12 cellular contexts compared by ENCODE assay signal in the genomic region with DNA sequence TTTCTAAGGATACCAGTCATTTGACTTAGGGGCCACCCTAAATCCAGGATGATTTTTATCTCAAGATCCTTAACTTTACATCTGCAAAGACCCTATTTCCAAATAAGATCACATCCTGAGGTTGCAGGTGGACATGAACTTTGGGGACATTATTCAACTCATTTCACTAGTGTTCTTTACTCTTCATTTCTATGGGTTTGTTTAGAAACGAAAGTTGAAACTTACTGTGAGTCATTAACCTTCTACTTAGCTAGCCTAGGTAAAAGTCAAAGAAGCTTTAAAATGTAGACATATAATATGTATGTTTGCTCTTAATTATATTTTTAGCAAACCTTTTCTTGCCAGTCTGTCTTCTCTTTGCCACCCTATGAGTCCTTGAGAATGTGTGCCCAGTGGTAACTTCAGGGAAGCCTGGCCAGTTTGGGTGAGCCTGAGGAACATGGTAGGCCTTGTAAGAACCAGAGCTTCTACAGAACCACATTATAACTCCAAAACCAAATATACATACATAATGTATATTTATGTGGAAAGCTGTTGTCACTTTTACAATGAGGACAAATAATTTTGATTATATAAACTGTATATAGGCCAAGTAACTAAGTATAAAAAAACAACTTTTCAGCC. TPM values are rescaled to one million over a fixed set of nuclear protein-coding genes. Genes with fewer than 3 reads are reported as not detected.
DNase-seq lines count a peak whose midpoint lies in the region; ATAC-seq, FAIRE-seq and TF ChIP-seq lines count a peak whose summit lies in the region.
"Had no signal": no experiment of that assay in that cellular context is flagged by ENCODE, and none has a peak within 500 bp of the region (broad histone marks: within the 10 kb centered on the region; RNA-seq: fewer than 3 reads in every experiment).

No MANE protein-coding gene starts in this region.

- no peak for FAIRE-seq in D721Med (lab: Jason Lieb, UNC)

- H3K9me3 Mint-ChIP-seq in activated naive CD4-positive, alpha-beta T cell treated with anti-CD3 and anti-CD28 coated beads, Interleukin-2, amount 50 U/mL, for 24 hours: no peaks in the 10 kb centered on the region
- H3K9me3 Mint-ChIP-seq in activated T-helper 17 cell treated with anti-CD3 and anti-CD28 coated beads, Interleukin-2, amount 50 U/mL, for 72 hours: no peaks in the 10 kb centered on the region
- H3K9me3 Mint-ChIP-seq in type B pancreatic cell: no peaks in the 10 kb centered on the region

- peak; percentile 60 for ATAC-seq in HG03139 (IDR thresholded peaks at IDR 0.05; ENCODE audit: unreplicated experiment)
- peak; percentile 93 for ATAC-seq in activated T-helper 17 cell treated with anti-CD3 and anti-CD28 coated beads, Interleukin-2, amount 50 U/mL, for 72 hours (replicated peaks)
- no peak for ATAC-seq in GM19351 (IDR thresholded peaks at IDR 0.05; ENCODE audit: unreplicated experiment)
- ATAC-seq: heart left ventricle had no signal

- peaks cover 6% of the 10 kb centered on the region for H3K36me3 Mint-ChIP-seq in activated naive CD4-positive, alpha-beta T cell treated with anti-CD3 and anti-CD28 coated beads, Interleukin-2, amount 50 U/mL, for 24 hours
- peaks cover 23% of the 10 kb centered on the region for H3K36me3 Mint-ChIP-seq in activated T-helper 17 cell treated with anti-CD3 and anti-CD28 coated beads, Interleukin-2, amount 50 U/mL, for 72 hours (ENCODE audit: low read depth)
- H3K36me3 Mint-ChIP-seq in type B pancreatic cell: peaks cover 18% of the 10 kb centered on the region

- no peak for DNase-seq in activated naive CD4-positive, alpha-beta T cell (lab: John Stamatoyannopoulos, UW)
- DNase-seq in type B pancreatic cell (ENCODE audit: extremely low spot score, unreplicated experiment) (no peak), D721Med (ENCODE audit: insufficient read length, low spot score) (no peak)
- DNase-seq in activated effector memory CD4-positive, alpha-beta T cell treated with Interleukin-2 at 50 U/mL for 16 hours: no peak
- DNase-seq: colonic mucosa, heart left ventricle, NCI-H1930, NCI-H774 had no signal

- peaks cover 69% of the 10 kb centered on the region for H3K4me1 Mint-ChIP-seq in activated naive CD4-positive, alpha-beta T cell treated with anti-CD3 and anti-CD28 coated beads, Interleukin-2, amount 50 U/mL, for 24 hours
- peaks cover 42% of the 10 kb centered on the region for H3K4me1 Mint-ChIP-seq in activated T-helper 17 cell treated with anti-CD3 and anti-CD28 coated beads, Interleukin-2, amount 50 U/mL, for 72 hours
- H3K4me1 Mint-ChIP-seq in type B pancreatic cell (ENCODE audit: unreplicated experiment): peaks cover 16% of the 10 kb centered on the region

- H3K4me3 Mint-ChIP-seq in activated naive CD4-positive, alpha-beta T cell treated with anti-CD3 and anti-CD28 coated beads, Interleukin-2, amount 50 U/mL, for 24 hours: peak overlapping the region; percentile 48
- H3K4me3 Mint-ChIP-seq in activated T-helper 17 cell treated with anti-CD3 and anti-CD28 coated beads, Interleukin-2, amount 50 U/mL, for 72 hours: peak overlapping the region; percentile 61
- no peak overlapping the region for H3K4me3 Mint-ChIP-seq in type B pancreatic cell

- H3K27ac Mint-ChIP-seq in activated naive CD4-positive, alpha-beta T cell treated with anti-CD3 and anti-CD28 coated beads, Interleukin-2, amount 50 U/mL, for 24 hours: peak overlapping the region; percentile 72
- peak overlapping the region; percentile 63 for H3K27ac Mint-ChIP-seq in activated T-helper 17 cell treated with anti-CD3 and anti-CD28 coated beads, Interleukin-2, amount 50 U/mL, for 72 hours
- H3K27ac Mint-ChIP-seq in type B pancreatic cell: peak overlapping the region; percentile 37

- no peaks in the 10 kb centered on the region for H3K27me3 Mint-ChIP-seq in activated naive CD4-positive, alpha-beta T cell treated with anti-CD3 and anti-CD28 coated beads, Interleukin-2, amount 50 U/mL, for 24 hours
- H3K27me3 Mint-ChIP-seq in activated T-helper 17 cell treated with anti-CD3 and anti-CD28 coated beads, Interleukin-2, amount 50 U/mL, for 72 hours: no peaks in the 10 kb centered on the region
- H3K27me3 Mint-ChIP-seq in type B pancreatic cell: no peaks in the 10 kb centered on the region

- TF ChIP-seq CTCF in type B pancreatic cell (conservative IDR thresholded peaks at IDR 0.05) (no peak), D721Med (IDR thresholded peaks at IDR 0.05; ENCODE audit: insufficient read depth, missing control alignments) (no peak)

RNA-seq across cellular contexts. Expression of a gene that starts 38.4 kb away (rescaled TPM):
- 10 to 100 TPM; 73.7 to 86.4 TPM for total RNA-seq in activated T-helper 17 cell treated with anti-CD3 and anti-CD28 coated beads, Interleukin-2, amount 50 U/mL, for 72 hours
- total RNA-seq in type B pancreatic cell (ENCODE audit: low replicate concordance): 116 and 135 TPM in 2 replicates
